Comparison of ENCODE assay signal across 25 cellular contexts in the genomic region with DNA sequence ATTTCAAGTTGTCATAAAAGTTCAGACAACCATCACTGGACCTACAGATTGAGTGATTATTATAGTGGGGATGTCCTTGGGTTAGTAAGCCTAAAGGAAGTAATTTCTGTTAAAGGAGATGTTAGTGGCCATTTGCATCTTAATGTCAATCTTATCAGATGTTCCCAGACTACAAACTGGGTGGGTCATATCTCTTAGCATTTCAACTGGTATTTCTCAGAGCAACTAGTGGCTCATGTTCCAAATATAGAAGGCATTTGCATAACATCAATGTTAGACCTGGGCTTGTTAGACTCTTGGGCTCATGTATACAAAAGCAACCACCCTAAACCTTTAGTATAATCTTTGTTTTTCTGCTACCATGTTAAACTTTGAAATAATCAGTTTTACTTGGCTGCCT. TPM values are rescaled to one million over a fixed set of nuclear protein-coding genes. Genes with fewer than 3 reads are reported as not detected.
DNase-seq lines count a peak whose midpoint lies in the region; ATAC-seq, FAIRE-seq and TF ChIP-seq lines count a peak whose summit lies in the region.
"Had no signal": no experiment of that assay in that cellular context is flagged by ENCODE, and none has a peak within 500 bp of the region (broad histone marks: within the 10 kb centered on the region; RNA-seq: fewer than 3 reads in every experiment).

No MANE protein-coding gene starts in this region.

- peak; percentile 74 for TF ChIP-seq EP300 in K562 (IDR thresholded peaks at IDR 0.05; ENCODE audit: low read length)

- no peak overlapping the region for H2AFZ ChIP-seq in K562 (ENCODE audit: low read depth, low read length)

- peaks cover 0 to 8% of the 10 kb centered on the region in 2 experiments; a peak in 2 of 5 replicates for H3K4me1 ChIP-seq in K562 (replicated peaks in 1 of 2; ENCODE audit: control insufficient read depth in 2 of 2, insufficient read depth in 2 of 2, low read length in 2 of 2)
- H3K4me1 ChIP-seq: body of pancreas, spleen, suprapubic skin had no signal

- peak; percentile 21 to 70 (median 52) for DNase-seq in K562 (ENCODE audit: extremely low read depth in 1 of 4, low spot score in 3 of 4)
- no peak for DNase-seq in hepatic stellate cell (ENCODE audit: low spot score)
- DNase-seq in GDM1 (lab: John Stamatoyannopoulos, UW), result no peak
- no peak for DNase-seq in DMS53 (lab: John Stamatoyannopoulos, UW)
- DNase-seq in NCI-H187 treated with DMSO at 0.1 percent for 48 hours (lab: John Stamatoyannopoulos, UW), result no peak
- DNase-seq: activated B cell treated with CpG ODN at 0.5 μM for 24 hours; activated T-cell treated with anti-CD3 and anti-CD28 coated beads, Interleukin-2, amount 50 U/mL, for 48 hours; body of pancreas; CD8-positive, alpha-beta memory T cell; DND-41; endodermal cell; H9; hippocampal formation; NCI-H1930; NCI-H524; PC-3; SIG-M5; spleen; stimulated activated CD8-positive, alpha-beta memory T cell treated with anti-CD3 and anti-CD28 coated beads, Interleukin-4, amount 100 ng/mL, for 48 hours had no signal

- BruUV-seq in K562 (replicated peaks; lab: Mats Ljungman, UMichigan), result no TSS peak

- peak overlapping the region; percentile 6; the same call in 1 of the 3 replicates for H3K27ac ChIP-seq in K562 (ENCODE audit: extremely low read depth, low read depth, low read length)
- H3K27ac ChIP-seq: body of pancreas, spleen, suprapubic skin had no signal

- H3K4me3 ChIP-seq in K562, result no peak overlapping the region
- H3K4me3 ChIP-seq: body of pancreas, spleen, suprapubic skin had no signal

- intact Hi-C loops in K562 (cut with micrococcal nuclease), result no loop called here

- ATAC-seq in GM18519 (IDR thresholded peaks at IDR 0.05; ENCODE audit: low FRiP score, unreplicated experiment) (peak; percentile 73), GM21576 (IDR thresholded peaks at IDR 0.05; ENCODE audit: unreplicated experiment) (peak; percentile 82), HG03520 (IDR thresholded peaks at IDR 0.05; ENCODE audit: unreplicated experiment) (peak; percentile 73), K562 (peak; percentile 83)
- ATAC-seq: body of pancreas, HepG2, PC-3 had no signal

- peaks cover 79% of the 10 kb centered on the region for H3K36me3 ChIP-seq in K562 (ENCODE audit: control insufficient read depth, insufficient read depth, low read length)

- CTCF ChIA-PET in K562 (lab: Yijun Ruan, JAX; ENCODE audit: low intra/inter-chr PET ratio), result no interaction called here

- TF ChIP-seq CTCF in K562 (IDR thresholded peaks at IDR 0.05 in 2 of 3, conservative IDR thresholded peaks at IDR 0.05 in 1 of 3; ENCODE audit: insufficient read depth in 2 of 3, low read depth in 1 of 3, low read length in 3 of 3), result no peak

- in situ Hi-C loops in K562 (cut with MboI), result no loop called here

- POLR2A ChIA-PET in K562 (lab: Yijun Ruan, JAX), result no interaction called here

- no peak overlapping the region; a peak in 1 of 4 replicates for H3K9ac ChIP-seq in K562 (ENCODE audit: insufficient read depth in 1 of 2, low read depth in 2 of 2, low read length in 2 of 2)

- no peaks in the 10 kb centered on the region for H3K79me2 ChIP-seq in K562 (ENCODE audit: control insufficient read depth, insufficient read depth, low read length)

- no peak for TF ChIP-seq RAD21 in K562 (CRISPR knock-in tag; conservative IDR thresholded peaks at IDR 0.05 in 1 of 2, IDR thresholded peaks at IDR 0.05 in 1 of 2)

- no peaks in the 10 kb centered on the region for H3K9me3 ChIP-seq in K562 (replicated peaks; ENCODE audit: control insufficient read depth, insufficient read depth, low read depth, low read length)
- H3K9me3 ChIP-seq: body of pancreas, spleen, suprapubic skin had no signal

- FAIRE-seq in K562 (lab: Jason Lieb, UNC), result peak; percentile 68
- FAIRE-seq: HepG2, keratinocyte had no signal

- H3K9me1 ChIP-seq in K562 (ENCODE audit: control insufficient read depth, insufficient read depth, low read length), result no peaks in the 10 kb centered on the region

- no peaks in the 10 kb centered on the region for H3K27me3 ChIP-seq in K562 (ENCODE audit: control insufficient read depth in 2 of 2, insufficient read depth in 2 of 2, low read length in 2 of 2)
- H3K27me3 ChIP-seq: body of pancreas, spleen, suprapubic skin had no signal

- peak overlapping the region; percentile 44 for H3K4me2 ChIP-seq in K562 (ENCODE audit: insufficient read depth, low read length)

- no peak for TF ChIP-seq POLR2A in K562 (conservative IDR thresholded peaks at IDR 0.05)

- no peaks in the 10 kb centered on the region for H4K20me1 ChIP-seq in K562 (replicated peaks; ENCODE audit: control insufficient read depth, insufficient read depth, low read length)

RNA-seq across cellular contexts. Expression of gene PLEKHA3, which starts 17.9 kb away (rescaled TPM):
- 7.1 and 8.8 TPM in 2 replicates for total RNA-seq in K562 (2011; cell fraction: chromatin; rRNA removed; ENCODE audit: low replicate concordance)
- 2.8 and 2.9 TPM in 2 replicates for total RNA-seq in K562 (2011; cell fraction: nucleolus; rRNA removed)
- total RNA-seq in K562 (2011; cell fraction: nucleoplasm; rRNA removed), result 6.7 and 16.4 TPM in 2 replicates
- total RNA-seq in K562 (2014; rRNA removed), result 6.4 and 6.9 TPM in 2 replicates
- 11.7 and 18.5 TPM in 2 replicates for total RNA-seq in K562 (2014; rRNA removed; fragmentation: Illumina TruSeq; extraction: Trizol)
- total RNA-seq in K562 (2015; rRNA removed; fragmentation: Illumina TruSeq; extraction: Trizol), result 8.4 and 10.5 TPM in 2 replicates
- total RNA-seq in K562 (2021), result 19.6 and 23.4 TPM in 2 replicates
- polyA plus RNA-seq in K562 (2011; rRNA removed), result 14.9 and 21.8 TPM in 2 replicates
- polyA plus RNA-seq in K562 (2011; cell fraction: cytosol; rRNA removed), result 1.6 and 2.8 TPM in 2 replicates
- polyA plus RNA-seq in K562 (2011; cell fraction: nucleus; rRNA removed), result 3.7 and 7.0 TPM in 2 replicates
- 6.8 and 7.4 TPM in 2 replicates for polyA plus RNA-seq in K562 (2012)
- polyA plus RNA-seq in K562 (2014; fragmentation: Illumina TruSeq; extraction: Trizol), result 6.8 and 8.8 TPM in 2 replicates
- polyA plus RNA-seq in K562 (2014; fragmentation: Nextera tagmentation; extraction: Ambion mirVana), result 1 to 10 TPM; 2.3 to 2.6 TPM
- 9.7 and 12.0 TPM in 2 replicates for polyA plus RNA-seq in K562 (2014; rRNA removed)
- 15.1 and 15.8 TPM in 2 replicates for polyA minus RNA-seq in K562 (2011; rRNA and poly(A)+ RNA removed)
- polyA minus RNA-seq in K562 (2011; cell fraction: cytosol; rRNA and poly(A)+ RNA removed), result 5.8 and 11.0 TPM in 2 replicates
- 5.9 and 7.7 TPM in 2 replicates for polyA minus RNA-seq in K562 (2011; cell fraction: nucleus; rRNA and poly(A)+ RNA removed)

RNA-seq across cellular contexts. Expression of gene FKBP7, which starts 19.7 kb away (rescaled TPM):
- 6.4 and 7.4 TPM in 2 replicates for total RNA-seq in K562 (2011; cell fraction: chromatin; rRNA removed; ENCODE audit: low replicate concordance)
- total RNA-seq in K562 (2011; cell fraction: nucleolus; rRNA removed), result 5.1 and 7.3 TPM in 2 replicates
- total RNA-seq in K562 (2011; cell fraction: nucleoplasm; rRNA removed), result 8.4 and 9.8 TPM in 2 replicates
- 9.5 and 15.9 TPM in 2 replicates for total RNA-seq in K562 (2014; rRNA removed)
- 12.6 and 13.5 TPM in 2 replicates for total RNA-seq in K562 (2014; rRNA removed; fragmentation: Illumina TruSeq; extraction: Trizol)
- 12.0 and 14.7 TPM in 2 replicates for total RNA-seq in K562 (2015; rRNA removed; fragmentation: Illumina TruSeq; extraction: Trizol)
- 6.1 and 7.0 TPM in 2 replicates for total RNA-seq in K562 (2021)
- 16.8 and 19.2 TPM in 2 replicates for polyA plus RNA-seq in K562 (2011; rRNA removed)
- 4.2 and 7.4 TPM in 2 replicates for polyA plus RNA-seq in K562 (2011; cell fraction: cytosol; rRNA removed)
- 5.3 and 9.0 TPM in 2 replicates for polyA plus RNA-seq in K562 (2011; cell fraction: nucleus; rRNA removed)
- 7.0 and 9.1 TPM in 2 replicates for polyA plus RNA-seq in K562 (2012)
- polyA plus RNA-seq in K562 (2014; fragmentation: Illumina TruSeq; extraction: Trizol), result 17.4 and 19.9 TPM in 2 replicates
- polyA plus RNA-seq in K562 (2014; fragmentation: Nextera tagmentation; extraction: Ambion mirVana), result 10 to 100 TPM; 19.3 to 23.2 TPM
- polyA plus RNA-seq in K562 (2014; rRNA removed), result 19.0 and 22.7 TPM in 2 replicates
- 12.5 and 13.7 TPM in 2 replicates for polyA minus RNA-seq in K562 (2011; rRNA and poly(A)+ RNA removed)
- polyA minus RNA-seq in K562 (2011; cell fraction: cytosol; rRNA and poly(A)+ RNA removed), result 4.0 and 4.6 TPM in 2 replicates
- 5.4 and 7.9 TPM in 2 replicates for polyA minus RNA-seq in K562 (2011; cell fraction: nucleus; rRNA and poly(A)+ RNA removed)

RNA-seq across cellular contexts. Expression of gene PJVK, which starts 47.0 kb away (rescaled TPM):
- 1.5 and 4.6 TPM in 2 replicates for total RNA-seq in K562 (2011; cell fraction: chromatin; rRNA removed; ENCODE audit: low replicate concordance)
- total RNA-seq in K562 (2011; cell fraction: nucleolus; rRNA removed), result 1.5 and 1.8 TPM in 2 replicates
- total RNA-seq in K562 (2011; cell fraction: nucleoplasm; rRNA removed), result 2.9 and 4.0 TPM in 2 replicates
- total RNA-seq in K562 (2014; rRNA removed), result 0.41 and 0.95 TPM in 2 replicates
- 0.41 and 0.73 TPM in 2 replicates for total RNA-seq in K562 (2014; rRNA removed; fragmentation: Illumina TruSeq; extraction: Trizol)
- total RNA-seq in K562 (2015; rRNA removed; fragmentation: Illumina TruSeq; extraction: Trizol), result 0.45 and 0.58 TPM in 2 replicates
- total RNA-seq in K562 (2021), result 0.78 and 0.87 TPM in 2 replicates
- polyA plus RNA-seq in K562 (2011; rRNA removed), result 1.5 and 2.6 TPM in 2 replicates
- polyA plus RNA-seq in K562 (2011; cell fraction: cytosol; rRNA removed), result 0.15 and 0.75 TPM in 2 replicates
- 2.2 and 4.2 TPM in 2 replicates for polyA plus RNA-seq in K562 (2011; cell fraction: nucleus; rRNA removed)
- 0.70 and 0.96 TPM in 2 replicates for polyA plus RNA-seq in K562 (2012)
- 0.43 and 0.71 TPM in 2 replicates for polyA plus RNA-seq in K562 (2014; fragmentation: Illumina TruSeq; extraction: Trizol)
- polyA plus RNA-seq in K562 (2014; fragmentation: Nextera tagmentation; extraction: Ambion mirVana), result under 1 TPM; 0.11 to 0.24 TPM
- polyA plus RNA-seq in K562 (2014; rRNA removed), result 1.2 and 2.1 TPM in 2 replicates
- 1.0 and 1.3 TPM in 2 replicates for polyA minus RNA-seq in K562 (2011; rRNA and poly(A)+ RNA removed)
- polyA minus RNA-seq in K562 (2011; cell fraction: cytosol; rRNA and poly(A)+ RNA removed), result 0.91 TPM in 1 of 2 replicates, not detected in the other
- 1.1 and 2.4 TPM in 2 replicates for polyA minus RNA-seq in K562 (2011; cell fraction: nucleus; rRNA and poly(A)+ RNA removed)
- polyA plus RNA-seq: CD8-positive, alpha-beta memory T cell had no signal

RNA-seq across cellular contexts. Expression of gene PRKRA, which starts 47.2 kb away (rescaled TPM):
- 68.4 and 99.5 TPM in 2 replicates for total RNA-seq in K562 (2011; cell fraction: chromatin; rRNA removed; ENCODE audit: low replicate concordance)
- total RNA-seq in K562 (2011; cell fraction: nucleolus; rRNA removed), result 60.4 and 62.4 TPM in 2 replicates
- 79.3 and 112 TPM in 2 replicates for total RNA-seq in K562 (2011; cell fraction: nucleoplasm; rRNA removed)
- total RNA-seq in K562 (2014; rRNA removed) (78.1 and 103 TPM in 2 replicates), K562 (2014; rRNA removed; fragmentation: Illumina TruSeq; extraction: Trizol) (57.2 and 63.0 TPM in 2 replicates), K562 (2015; rRNA removed; fragmentation: Illumina TruSeq; extraction: Trizol) (54.8 and 62.9 TPM in 2 replicates), K562 (2021) (50.4 and 53.9 TPM in 2 replicates)
- polyA plus RNA-seq in K562 (2011; rRNA removed) (63.9 and 70.6 TPM in 2 replicates), K562 (2014; fragmentation: Illumina TruSeq; extraction: Trizol) (43.0 and 52.3 TPM in 2 replicates), K562 (2014; fragmentation: Nextera tagmentation; extraction: Ambion mirVana) (10 to 100 TPM; 14.1 to 20.4 TPM), K562 (2014; rRNA removed) (46.0 and 46.1 TPM in 2 replicates)
- polyA plus RNA-seq in K562 (2011; cell fraction: cytosol; rRNA removed), result 34.5 and 34.8 TPM in 2 replicates
- 57.3 and 58.6 TPM in 2 replicates for polyA plus RNA-seq in K562 (2011; cell fraction: nucleus; rRNA removed)
- 42.2 and 48.1 TPM in 2 replicates for polyA plus RNA-seq in K562 (2012)
- polyA minus RNA-seq in K562 (2011; rRNA and poly(A)+ RNA removed), result 61.3 and 77.9 TPM in 2 replicates
- polyA minus RNA-seq in K562 (2011; cell fraction: cytosol; rRNA and poly(A)+ RNA removed), result 32.4 and 41.6 TPM in 2 replicates
- 74.0 and 107 TPM in 2 replicates for polyA minus RNA-seq in K562 (2011; cell fraction: nucleus; rRNA and poly(A)+ RNA removed)

Comparison
In these comparisons a context has a peak if more than half of its experiments do, and no peak if none do; other contexts are left out.
1. DNase-seq: peak in K562 (4 of 4); none in hepatic stellate cell (single experiment), GDM1 (single experiment), DMS53 (single experiment) and NCI-H187 treated with DMSO at 0.1 percent for 48 hours (single experiment).
2. Peak in every context shown above with its lines, with median percentiles within 50 percentile points of each other: ATAC-seq.